ENCODE assay signal across 15 cellular contexts in the genomic region with DNA sequence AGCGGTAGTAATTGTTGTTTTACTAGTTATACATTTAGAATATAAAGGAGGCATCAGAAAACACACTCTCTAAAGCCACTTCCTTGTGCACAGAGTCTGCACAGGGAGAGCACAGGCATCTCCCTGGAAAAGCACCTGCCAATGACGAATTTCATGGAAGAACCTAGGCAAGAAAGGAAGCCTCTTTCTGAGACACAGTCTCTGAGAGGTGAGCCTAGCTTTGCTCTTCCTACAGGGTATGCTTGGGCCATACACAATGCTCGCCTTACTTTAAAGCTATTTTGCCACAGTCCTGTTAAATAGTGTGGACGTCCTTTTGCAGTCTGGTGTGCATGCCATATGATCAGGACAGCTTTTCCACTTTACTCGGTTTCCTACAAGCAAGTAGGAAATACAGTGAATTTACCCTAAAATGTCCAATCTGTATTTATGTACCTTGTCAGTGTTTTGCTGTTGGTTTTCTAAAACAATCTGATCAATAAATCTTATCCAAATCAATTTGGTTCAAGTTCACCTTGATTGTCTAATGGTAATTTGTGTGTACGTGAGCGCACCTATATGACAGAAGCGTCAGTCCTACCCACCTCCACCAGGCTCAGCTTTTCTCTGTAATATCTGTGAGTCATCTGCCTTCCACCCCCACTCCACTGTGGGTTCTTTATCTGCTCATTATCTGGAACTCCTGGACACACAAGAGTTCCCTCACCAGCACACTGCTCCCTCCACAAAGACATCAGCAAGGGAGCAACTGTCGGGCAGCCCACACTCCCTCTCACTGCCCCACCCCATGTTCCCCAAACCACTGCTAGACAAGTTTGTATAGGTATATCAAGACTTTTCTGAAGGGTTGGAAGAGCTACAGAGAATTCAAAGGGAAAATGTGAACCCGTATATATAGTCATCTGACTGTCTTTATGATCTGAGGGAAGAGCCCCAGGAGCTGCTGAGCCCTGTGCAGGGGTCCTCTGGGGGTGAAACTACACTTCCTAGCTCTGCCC.
A peak's percentile ranks its signal among the peaks of the same experiment; 100 is the strongest.
DNase-seq lines count a peak whose midpoint lies in the region; ATAC-seq, FAIRE-seq and TF ChIP-seq lines count a peak whose summit lies in the region.
"Had no signal": no experiment of that assay in that cellular context is flagged by ENCODE, and none has a peak within 500 bp of the region (broad histone marks: within the 10 kb centered on the region; RNA-seq: fewer than 3 reads in every experiment).

No MANE protein-coding gene starts in this region.

- H3F3A ChIP-seq in GM23248 (ENCODE audit: insufficient read depth): no peaks in the 10 kb centered on the region

- no peak for ATAC-seq in HG03097 (IDR thresholded peaks at IDR 0.05; ENCODE audit: low FRiP score, unreplicated experiment)
- ATAC-seq: WTC11 had no signal

- H3K4me3 ChIP-seq in GM23248: no peak overlapping the region
- H3K4me3 ChIP-seq in dorsolateral prefrontal cortex: no peak overlapping the region
- H3K4me3 ChIP-seq: PC-9 had no signal

- H3K9me2 ChIP-seq in GM23248 (ENCODE audit: insufficient read depth): no peaks in the 10 kb centered on the region

- FAIRE-seq in RCC 7860 (lab: Jason Lieb, UNC): peak; percentile 76

- H3K27ac ChIP-seq in GM23248 (no peak overlapping the region), dorsolateral prefrontal cortex (peak overlapping the region in 53 of 59 donors; percentile 5 to 85 (median 64))
- H3K27ac ChIP-seq: PC-9 had no signal

- no peak overlapping the region for H3K4me2 ChIP-seq in GM23248 (ENCODE audit: unreplicated experiment)
- H3K4me2 ChIP-seq: PC-9 had no signal

- no peaks in the 10 kb centered on the region for H4K20me1 ChIP-seq in GM23248 (ENCODE audit: insufficient read depth)

- H3K4me1 ChIP-seq in GM23248 (ENCODE audit: insufficient read depth): peaks cover 10% of the 10 kb centered on the region; the same call in 1 of the 2 replicates

- TF ChIP-seq CTCF in dorsolateral prefrontal cortex (IDR thresholded peaks at IDR 0.05 in 54 of 56, conservative IDR thresholded peaks at IDR 0.05 in 2 of 56; ENCODE audit: low read depth in 1 of 56, partially characterized antibody in 56 of 56): no peak

- H3K9ac ChIP-seq in GM23248: no peak overlapping the region

- intact Hi-C loops in dorsolateral prefrontal cortex (cut with DNase I): no loop called here

- H3K27me3 ChIP-seq in GM23248 (replicated peaks; ENCODE audit: insufficient read depth): no peaks in the 10 kb centered on the region
- H3K27me3 ChIP-seq in dorsolateral prefrontal cortex: no peaks in the 10 kb centered on the region
- H3K27me3 ChIP-seq: BE2C had no signal

- peaks cover 11% of the 10 kb centered on the region for H3K36me3 ChIP-seq in GM23248 (ENCODE audit: low read depth)

- DNase-seq in GM23248: peak; percentile 27
- peak; percentile 68 for DNase-seq in RCC 7860 (ENCODE audit: low spot score)
- DNase-seq in dorsolateral prefrontal cortex: peak in 4 of 10 donors; percentile 36 to 63 (median 52)
- peak; percentile 62 for DNase-seq in putamen (ENCODE audit: low spot score)
- DNase-seq in GM19238 (ENCODE audit: insufficient read length, low spot score): no peak
- no peak for DNase-seq in activated CD8-positive, alpha-beta memory T cell treated with anti-CD3 and anti-CD28 coated beads for 24 hours
- DNase-seq: activated CD8-positive, alpha-beta memory T cell treated with anti-CD3 and anti-CD28 coated beads, Interleukin-2, amount 10 ng/mL, durations not matched to agents 7 days and 5 days; BE2C; effector memory CD4-positive, alpha-beta T cell; NCI-H1930; NCI-H524; PC-9; stimulated activated CD4-positive, alpha-beta T cell treated with anti-CD3 and anti-CD28 coated beads, Interleukin-15, amount 100 ng/mL, for 24 hours had no signal

- H3K9me3 ChIP-seq in GM23248 (ENCODE audit: low read depth): no peaks in the 10 kb centered on the region
- H3K9me3 ChIP-seq: BE2C had no signal

- in situ Hi-C loops in GM23248 (cut with MboI): no loop called here

- no peak overlapping the region for H2AFZ ChIP-seq in GM23248
- H2AFZ ChIP-seq: PC-9 had no signal

- WGBS in GM23248 (ENCODE audit: low coverage in 1 of 2, low lambda C conversion rate in 2 of 2, missing lambda C conversion rate in 2 of 2), 2 experiments: 84 to 85% methylated on average over 10 of the region's 10 CpGs

- no peaks in the 10 kb centered on the region for H3K79me2 ChIP-seq in GM23248 (ENCODE audit: insufficient read depth)

Comparison
In these comparisons a context has a peak if more than half of its experiments do, and no peak if none do; other contexts are left out.
1. DNase-seq: peak in GM23248 (single experiment), RCC 7860 (single experiment) and putamen (single experiment); none in GM19238 (single experiment) and activated CD8-positive, alpha-beta memory T cell treated with anti-CD3 and anti-CD28 coated beads for 24 hours (single experiment).